In the genomic region with DNA sequence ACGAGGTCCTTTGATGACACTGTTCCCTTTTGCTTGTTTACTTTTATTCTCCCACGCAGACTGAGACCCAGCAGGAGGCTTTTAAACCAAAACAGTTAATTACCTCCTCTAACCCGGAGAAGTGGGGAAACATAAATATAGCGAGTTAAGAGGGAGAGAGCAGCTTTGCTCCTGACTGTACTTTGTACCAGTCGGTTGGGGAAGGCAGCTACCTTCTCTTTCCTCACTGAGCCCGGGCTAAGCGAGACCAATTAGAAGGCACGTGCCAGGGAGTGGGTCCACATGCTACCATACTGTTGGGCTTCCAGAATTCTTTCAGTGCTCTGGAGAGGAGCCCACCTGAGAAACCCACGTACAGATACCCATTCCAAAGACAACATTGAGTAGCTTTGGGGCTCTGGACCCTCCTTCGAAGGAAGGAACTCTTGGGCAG, we compare ENCODE assay signal across 18 cellular contexts.
"Had no signal": no experiment of that assay in that cellular context is flagged by ENCODE, and none has a peak within 500 bp of the region (broad histone marks: within the 10 kb centered on the region; RNA-seq: fewer than 3 reads in every experiment).

No MANE protein-coding gene starts in this region.

- H3K36me3 ChIP-seq: colonic mucosa, neutrophil, thyroid gland had no signal

- H3K4me1 Mint-ChIP-seq: activated naive CD8-positive, alpha-beta T cell treated with anti-CD3 and anti-CD28 coated beads, Interleukin-2, amount 50 U/mL, for 24 hours; naive B cell had no signal

- H3K4me3 ChIP-seq: colonic mucosa, lung, thyroid gland had no signal

- H3K4me1 ChIP-seq: colonic mucosa, thyroid gland had no signal

- H3K36me3 Mint-ChIP-seq: naive B cell had no signal

- DNase-seq: activated CD4-positive, alpha-beta T cell treated with anti-CD3 and anti-CD28 coated beads for 48 hours; activated naive CD4-positive, alpha-beta T cell treated with Interleukin-2 at 50 U/mL for 16 hours; activated naive CD8-positive, alpha-beta T cell treated with anti-CD3 and anti-CD28 coated beads, Interleukin-2, amount 50 U/mL, for 24 hours; colonic mucosa; effector CD4-positive, alpha-beta T cell; foreskin melanocyte; left cardiac atrium; midbrain; naive B cell; retina; thyroid gland had no signal

- H3K27ac Mint-ChIP-seq: activated naive CD8-positive, alpha-beta T cell treated with anti-CD3 and anti-CD28 coated beads, Interleukin-2, amount 50 U/mL, for 24 hours; activated T-helper 1 cell treated with anti-CD3 and anti-CD28 coated beads, Interleukin-12 subunit alpha, Interleukin-12 subunit beta, Interleukin-2, Interleukin-4 antibody, amounts not matched to agents 30 ng/mL and 10 ng/mL and 1 ng/mL, durations not matched to agents 14 hours and 24 hours and 36 hours; naive B cell; WTC11 had no signal

- FAIRE-seq: astrocyte, endothelial cell of umbilical vein, urothelium cell line had no signal

- ATAC-seq: activated naive CD8-positive, alpha-beta T cell treated with anti-CD3 and anti-CD28 coated beads, Interleukin-2, amount 50 U/mL, for 24 hours; left cardiac atrium; WTC11 had no signal

- H3K4me3 Mint-ChIP-seq: activated naive CD8-positive, alpha-beta T cell treated with anti-CD3 and anti-CD28 coated beads, Interleukin-2, amount 50 U/mL, for 24 hours; activated T-helper 1 cell treated with anti-CD3 and anti-CD28 coated beads, Interleukin-12 subunit alpha, Interleukin-12 subunit beta, Interleukin-2, Interleukin-4 antibody, amounts not matched to agents 30 ng/mL and 10 ng/mL and 1 ng/mL, durations not matched to agents 14 hours and 24 hours and 36 hours; naive B cell; WTC11 had no signal

- H3K27me3 Mint-ChIP-seq: activated naive CD8-positive, alpha-beta T cell treated with anti-CD3 and anti-CD28 coated beads, Interleukin-2, amount 50 U/mL, for 24 hours; naive B cell had no signal

- H3K27me3 ChIP-seq: colonic mucosa, neutrophil, thyroid gland had no signal

- H3K9me3 Mint-ChIP-seq: activated naive CD8-positive, alpha-beta T cell treated with anti-CD3 and anti-CD28 coated beads, Interleukin-2, amount 50 U/mL, for 24 hours; activated T-helper 1 cell treated with anti-CD3 and anti-CD28 coated beads, Interleukin-12 subunit alpha, Interleukin-12 subunit beta, Interleukin-2, Interleukin-4 antibody, amounts not matched to agents 30 ng/mL and 10 ng/mL and 1 ng/mL, durations not matched to agents 14 hours and 24 hours and 36 hours; naive B cell had no signal

- H3K27ac ChIP-seq: colonic mucosa, neutrophil, thyroid gland had no signal

- H3K9me3 ChIP-seq: colonic mucosa, neutrophil, thyroid gland had no signal
